ENCODE assay signal across 18 cellular contexts in genomic region chr9:130786526-130786925, GRCh38.
"Had no signal": no experiment of that assay in that cellular context is flagged by ENCODE, and none has a peak within 500 bp of the region (broad histone marks: within the 10 kb centered on the region; RNA-seq: fewer than 3 reads in every experiment).

No MANE protein-coding gene starts in this region.

- DNase-seq: activated B cell treated with CpG ODN at 0.5 μM for 24 hours; activated CD4-positive, alpha-beta memory T cell treated with anti-CD3 and anti-CD28 coated beads, Interleukin-2, amount 10 ng/mL, durations not matched to agents 7 days and 5 days; activated CD4-positive, alpha-beta T cell treated with anti-CD3 and anti-CD28 coated beads for 48 hours; activated CD8-positive, alpha-beta memory T cell treated with anti-CD3 and anti-CD28 coated beads, Interleukin-2, amount 10 ng/mL, durations not matched to agents 7 days and 5 days; activated naive CD4-positive, alpha-beta T cell; activated naive CD8-positive, alpha-beta T cell treated with anti-CD3 and anti-CD28 coated beads for 36 hours; amniotic stem cell; caudate nucleus; colonic mucosa; left cardiac atrium; lower lobe of right lung; natural killer cell; stimulated activated naive CD8-positive, alpha-beta T cell treated with anti-CD3 and anti-CD28 coated beads, Interleukin-15, Interleukin-2, amounts not matched to agents 100 U/mL and 50 U/mL, for 24 hours; T-cell had no signal

- H3K27ac ChIP-seq: colonic mucosa, hepatocyte, lower lobe of right lung, neutrophil, SK-N-MC had no signal

- H3K4me1 ChIP-seq: colonic mucosa had no signal

- H3K9me3 ChIP-seq: colonic mucosa had no signal

- H3K4me1 Mint-ChIP-seq: activated CD4-positive, alpha-beta memory T cell treated with anti-CD3 and anti-CD28 coated beads, Interleukin-2, amount 10 ng/mL, durations not matched to agents 7 days and 5 days; activated CD8-positive, alpha-beta memory T cell treated with anti-CD3 and anti-CD28 coated beads, Interleukin-2, amount 10 ng/mL, durations not matched to agents 7 days and 5 days had no signal

- H3K4me3 ChIP-seq: colonic mucosa, hepatocyte, lower lobe of right lung, SK-N-MC had no signal

- H3K27ac Mint-ChIP-seq: activated B cell treated with CpG ODN at 0.5 μM for 24 hours; activated CD4-positive, alpha-beta memory T cell treated with anti-CD3 and anti-CD28 coated beads, Interleukin-2, amount 10 ng/mL, durations not matched to agents 7 days and 5 days; activated CD8-positive, alpha-beta memory T cell treated with anti-CD3 and anti-CD28 coated beads, Interleukin-2, amount 10 ng/mL, durations not matched to agents 7 days and 5 days; activated naive CD8-positive, alpha-beta T cell treated with anti-CD3 and anti-CD28 coated beads for 36 hours; activated T-helper 17 cell treated with anti-CD3 and anti-CD28 coated beads, Interleukin-2, amount 50 U/mL, for 72 hours; T-cell had no signal

- H3K4me3 Mint-ChIP-seq: activated B cell treated with CpG ODN at 0.5 μM for 24 hours; activated CD4-positive, alpha-beta memory T cell treated with anti-CD3 and anti-CD28 coated beads, Interleukin-2, amount 10 ng/mL, durations not matched to agents 7 days and 5 days; activated CD8-positive, alpha-beta memory T cell treated with anti-CD3 and anti-CD28 coated beads, Interleukin-2, amount 10 ng/mL, durations not matched to agents 7 days and 5 days; activated naive CD8-positive, alpha-beta T cell treated with anti-CD3 and anti-CD28 coated beads for 36 hours; activated T-helper 17 cell treated with anti-CD3 and anti-CD28 coated beads, Interleukin-2, amount 50 U/mL, for 72 hours; natural killer cell; T-cell had no signal

- H3K9me3 Mint-ChIP-seq: activated T-helper 17 cell treated with anti-CD3 and anti-CD28 coated beads, Interleukin-2, amount 50 U/mL, for 72 hours had no signal

- H3K36me3 ChIP-seq: colonic mucosa, lower lobe of right lung, neutrophil had no signal

- ATAC-seq: activated CD8-positive, alpha-beta memory T cell treated with anti-CD3 and anti-CD28 coated beads, Interleukin-2, amount 10 ng/mL, durations not matched to agents 7 days and 5 days; activated T-helper 17 cell treated with anti-CD3 and anti-CD28 coated beads, Interleukin-2, amount 50 U/mL, for 72 hours; lower lobe of right lung; natural killer cell; stimulated activated naive CD8-positive, alpha-beta T cell treated with anti-CD3 and anti-CD28 coated beads, Interleukin-15, Interleukin-2, amounts not matched to agents 100 U/mL and 50 U/mL, for 24 hours; T-cell had no signal

- H3K27me3 ChIP-seq: colonic mucosa, hepatocyte, neutrophil had no signal

- H3K27me3 Mint-ChIP-seq: activated B cell treated with CpG ODN at 0.5 μM for 24 hours; activated CD4-positive, alpha-beta memory T cell treated with anti-CD3 and anti-CD28 coated beads, Interleukin-2, amount 10 ng/mL, durations not matched to agents 7 days and 5 days; activated CD8-positive, alpha-beta memory T cell treated with anti-CD3 and anti-CD28 coated beads, Interleukin-2, amount 10 ng/mL, durations not matched to agents 7 days and 5 days; activated naive CD8-positive, alpha-beta T cell treated with anti-CD3 and anti-CD28 coated beads for 36 hours; activated T-helper 17 cell treated with anti-CD3 and anti-CD28 coated beads, Interleukin-2, amount 50 U/mL, for 72 hours; T-cell had no signal
